In the genomic region with DNA sequence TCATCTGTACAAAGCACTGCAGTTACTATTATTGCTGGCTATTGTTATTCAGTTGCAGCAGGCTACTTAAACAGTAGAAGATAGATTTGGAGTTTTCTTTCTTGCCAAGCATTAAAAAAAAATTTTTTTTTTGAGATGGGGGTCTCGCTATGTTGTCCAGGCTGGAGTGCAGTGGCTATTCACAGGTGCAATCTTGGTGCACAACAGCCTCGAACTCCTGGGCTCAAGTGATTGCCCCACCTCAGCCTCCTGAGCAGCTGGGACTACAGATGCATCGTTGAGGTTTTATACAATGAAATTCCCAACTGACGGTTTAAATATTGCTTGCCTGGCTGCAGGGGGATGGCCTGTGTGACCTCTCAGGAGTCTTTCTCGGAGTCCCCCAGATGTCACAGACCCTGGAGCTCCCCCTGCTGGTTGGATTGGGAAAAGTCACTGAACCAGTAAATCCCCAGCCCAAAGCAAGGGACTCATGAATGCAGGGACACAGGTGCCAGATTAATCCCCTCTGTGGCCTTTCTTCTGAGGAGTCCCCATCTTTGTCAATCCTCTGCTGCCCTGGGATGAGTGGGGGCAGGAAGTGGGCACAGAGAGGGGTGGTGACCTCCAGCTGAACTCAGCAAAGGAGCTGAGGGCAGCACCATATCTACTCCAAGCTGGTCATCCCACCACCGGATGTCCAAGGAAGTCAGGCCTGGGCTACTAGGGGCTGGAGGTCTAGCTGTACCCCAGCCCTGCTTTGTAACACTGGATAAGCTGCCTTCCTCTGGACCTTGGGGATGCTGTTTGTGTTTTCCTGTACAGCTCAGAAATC, we compare ENCODE assay signal across 8 cellular contexts.
A peak's percentile ranks its signal among the peaks of the same experiment; 100 is the strongest.
DNase-seq lines count a peak whose midpoint lies in the region; ATAC-seq lines count a peak whose summit lies in the region.

No MANE protein-coding gene starts in this region.

- no peaks in the 10 kb centered on the region for H3K36me3 ChIP-seq in effector memory CD4-positive, alpha-beta T cell (ENCODE audit: control insufficient read depth, insufficient read depth, low read length)

- H3K4me1 Mint-ChIP-seq in activated CD8-positive, alpha-beta T cell treated with anti-CD3 and anti-CD28 coated beads, Interleukin-2, amount 10 ng/mL, durations not matched to agents 7 days and 5 days (ENCODE audit: low read depth) = no peaks in the 10 kb centered on the region

- no peaks in the 10 kb centered on the region for H3K9me3 ChIP-seq in effector memory CD4-positive, alpha-beta T cell (ENCODE audit: control insufficient read depth, low read length)

- no peaks in the 10 kb centered on the region for H3K27me3 ChIP-seq in effector memory CD4-positive, alpha-beta T cell (replicated peaks; ENCODE audit: control insufficient read depth, insufficient read depth, low read length, poor library complexity, severe bottlenecking)

- no peaks in the 10 kb centered on the region for H3K9me3 Mint-ChIP-seq in activated CD8-positive, alpha-beta T cell treated with anti-CD3 and anti-CD28 coated beads, Interleukin-2, amount 10 ng/mL, durations not matched to agents 7 days and 5 days (ENCODE audit: insufficient read depth)

- H3K4me3 Mint-ChIP-seq in activated CD8-positive, alpha-beta T cell treated with anti-CD3 and anti-CD28 coated beads, Interleukin-2, amount 10 ng/mL, durations not matched to agents 7 days and 5 days = no peak overlapping the region

- no peaks in the 10 kb centered on the region for H3K27me3 Mint-ChIP-seq in activated CD8-positive, alpha-beta T cell treated with anti-CD3 and anti-CD28 coated beads, Interleukin-2, amount 10 ng/mL, durations not matched to agents 7 days and 5 days (ENCODE audit: low read depth)

- H3K4me1 ChIP-seq in effector memory CD4-positive, alpha-beta T cell (ENCODE audit: control insufficient read depth, insufficient read depth, low read length, poor library complexity, severe bottlenecking) = no peaks in the 10 kb centered on the region

- H3K27ac ChIP-seq in effector memory CD4-positive, alpha-beta T cell (ENCODE audit: insufficient read depth, low read length, poor library complexity, severe bottlenecking) = no peak overlapping the region

- H3K27ac Mint-ChIP-seq in activated CD8-positive, alpha-beta T cell treated with anti-CD3 and anti-CD28 coated beads, Interleukin-2, amount 10 ng/mL, durations not matched to agents 7 days and 5 days = no peak overlapping the region

- no peak overlapping the region for H3K4me3 ChIP-seq in effector memory CD4-positive, alpha-beta T cell (ENCODE audit: insufficient read depth, low read depth, low read length, poor library complexity, severe bottlenecking)

- ATAC-seq in activated CD8-positive, alpha-beta T cell treated with anti-CD3 and anti-CD28 coated beads, Interleukin-2, amount 10 ng/mL, durations not matched to agents 7 days and 5 days = peak; percentile 71
- no peak for ATAC-seq in GM18502 (IDR thresholded peaks at IDR 0.05; ENCODE audit: poor library complexity, unreplicated experiment)

- DNase-seq in NCI-H2107 treated with DMSO at 0.1 percent for 48 hours (lab: John Stamatoyannopoulos, UW; ENCODE audit: unreplicated experiment) (peak; percentile 28), NCI-H2107 (lab: John Stamatoyannopoulos, UW) (no peak), NCI-H2196 (lab: John Stamatoyannopoulos, UW; ENCODE audit: unreplicated experiment) (peak; percentile 50), medulla oblongata (ENCODE audit: extremely low spot score) (peak; percentile 88)
- peak; percentile 86 for DNase-seq in activated CD8-positive, alpha-beta T cell treated with anti-CD3 and anti-CD28 coated beads, Interleukin-2, amount 10 ng/mL, durations not matched to agents 7 days and 5 days
- peak; percentile 44 to 66 (median 52) for DNase-seq in effector memory CD4-positive, alpha-beta T cell
- peak; percentile 29 to 63 for DNase-seq in stimulated activated CD8-positive, alpha-beta memory T cell treated with anti-CD3 and anti-CD28 coated beads, Interleukin-15, amount 100 ng/mL, for 4 hours (ENCODE audit: low read depth in 2 of 2)

- H3K36me3 Mint-ChIP-seq in activated CD8-positive, alpha-beta T cell treated with anti-CD3 and anti-CD28 coated beads, Interleukin-2, amount 10 ng/mL, durations not matched to agents 7 days and 5 days (ENCODE audit: low read depth) = no peaks in the 10 kb centered on the region

- POLR2A ChIA-PET in activated CD8-positive, alpha-beta T cell treated with anti-CD3 and anti-CD28 coated beads, Interleukin-2, amount 10 ng/mL, durations not matched to agents 7 days and 5 days (lab: Charles Lee) = no interaction called here

- CTCF ChIA-PET in activated CD8-positive, alpha-beta T cell treated with anti-CD3 and anti-CD28 coated beads, Interleukin-2, amount 10 ng/mL, durations not matched to agents 7 days and 5 days (lab: Charles Lee) = interaction anchor here (0.6 to 5.5 kb wide), 41 partner anchors 9 to 326 kb away, joined by 3 to 72 read pairs (median 4); a partner anchor contains a TSS
